In the genomic region with DNA sequence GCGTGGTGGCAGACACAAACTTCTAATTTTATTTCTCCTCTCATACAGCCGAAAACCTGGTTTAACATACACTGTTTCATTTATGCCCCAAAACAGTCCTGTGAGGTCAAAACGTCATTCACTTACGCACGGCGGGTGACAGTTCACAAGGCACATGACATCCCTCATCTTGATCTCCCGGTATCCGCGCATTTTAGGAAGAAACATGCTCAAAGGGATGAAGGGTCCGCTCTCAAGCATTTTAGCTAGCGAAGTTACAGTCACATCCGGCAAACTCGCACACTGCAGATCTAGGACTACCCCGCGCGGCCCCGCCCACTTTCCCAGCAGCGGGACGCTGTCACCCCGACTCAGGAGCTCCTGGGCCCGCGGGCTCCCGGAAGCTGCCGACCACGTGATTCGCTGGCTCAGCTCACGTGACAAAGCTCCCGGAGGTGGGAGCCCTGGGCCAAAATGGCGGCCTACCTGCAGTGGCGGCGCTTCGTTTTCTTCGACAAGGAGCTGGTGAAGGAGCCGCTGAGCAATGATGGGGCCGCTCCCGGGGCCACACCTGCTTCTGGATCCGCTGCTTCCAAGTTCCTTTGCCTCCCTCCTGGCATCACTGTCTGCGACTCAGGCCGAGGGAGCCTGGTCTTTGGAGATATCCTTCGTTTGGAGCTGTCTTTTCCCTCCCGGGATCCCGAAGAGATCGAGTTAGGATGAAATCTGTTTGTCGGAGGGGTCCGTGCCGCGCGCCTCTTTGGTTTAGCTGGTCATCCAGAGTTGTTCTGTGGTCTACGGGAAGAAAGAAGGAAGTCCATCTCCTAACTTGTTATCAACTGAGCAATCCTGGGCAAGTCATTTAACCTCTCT, we compare ENCODE assay signal across 8 cellular contexts. TPM values are rescaled to one million over a fixed set of nuclear protein-coding genes. Genes with fewer than 3 reads are reported as not detected.
DNase-seq lines count a peak whose midpoint lies in the region; ATAC-seq, FAIRE-seq and TF ChIP-seq lines count a peak whose summit lies in the region.

A gene (plus strand): TSS at position 448 of the 852 bp plus-strand sequence. CDS start 6 bp downstream, at position 454.

- DNase-seq in NCI-H2227 (lab: John Stamatoyannopoulos, UW; ENCODE audit: unreplicated experiment) (peak; percentile 93), WERI-Rb-1 (peak; percentile 97), mammary epithelial cell (peak; percentile 95), small intestine (peak; percentile 98)

- H4K20me1 ChIP-seq in mammary epithelial cell (ENCODE audit: insufficient read depth, low read length) = no peaks in the 10 kb centered on the region

- in situ Hi-C loops in mammary epithelial cell (cut with MboI; ENCODE audit: low sequenced_read_pairs in 2 of 2) = no loop called here

- dilution Hi-C loops in mammary epithelial cell (cut with HindIII; ENCODE audit: low sequenced_read_pairs) = no loop called here

- CTCF ChIA-PET in mammary epithelial cell (lab: Charles Lee; ENCODE audit: low non-redundant PET) = interaction anchor here (0.5 to 0.9 kb wide), 4 partner anchors 135 to 378 kb away, joined by 3 to 6 read pairs (median 4); a partner anchor contains a TSS

- peak within 1 kb of the TSS; percentile 84 for H3K4me2 ChIP-seq in mammary epithelial cell (ENCODE audit: insufficient read depth, low read depth, low read length)

- H3K4me3 ChIP-seq in ACC112 (ENCODE audit: low read depth, low read length) (peak within 1 kb of the TSS; percentile 92), WERI-Rb-1 (ENCODE audit: low read depth, low read length) (peak within 1 kb of the TSS; percentile 80), mammary epithelial cell (replicated peaks in 1 of 3; ENCODE audit: insufficient read depth in 1 of 3, low read depth in 2 of 3, low read length in 3 of 3) (peak within 1 kb of the TSS; percentile 87 to 95 (median 88)), iPS-20b (ENCODE audit: low read length) (peak within 1 kb of the TSS; percentile 90), small intestine (ENCODE audit: low read depth in 1 of 2, low read length in 2 of 2) (peak within 1 kb of the TSS; percentile 47 to 94)

- H3K27ac ChIP-seq in ACC112 (ENCODE audit: low read depth, low read length) = peak within 1 kb of the TSS; percentile 82
- peak within 1 kb of the TSS; percentile 81 for H3K27ac ChIP-seq in WERI-Rb-1
- peak within 1 kb of the TSS; percentile 69 for H3K27ac ChIP-seq in mammary epithelial cell (ENCODE audit: insufficient read depth, low read depth, low read length)
- no peak within 1 kb of the TSS for H3K27ac ChIP-seq in iPS-20b (ENCODE audit: low read length)
- H3K27ac ChIP-seq in small intestine (ENCODE audit: low read depth in 1 of 2, low read length in 1 of 2) = peak within 1 kb of the TSS; percentile 61 to 95

- H3K36me3 ChIP-seq in ACC112 (ENCODE audit: insufficient read depth, low read length) (peaks cover 8% of the 10 kb centered on the region; the same call in 1 of the 2 replicates), WERI-Rb-1 (peaks cover 23% of the 10 kb centered on the region), mammary epithelial cell (ENCODE audit: insufficient read depth, low read length) (peaks cover 7% of the 10 kb centered on the region), iPS-20b (ENCODE audit: insufficient read depth, low read depth, low read length) (peaks cover 23% of the 10 kb centered on the region), small intestine (ENCODE audit: control insufficient read depth in 2 of 2, insufficient read depth in 2 of 2, low read length in 2 of 2) (peaks cover 6 to 9% of the 10 kb centered on the region in 2 donors)

- H3K27me3 ChIP-seq in ACC112 (ENCODE audit: insufficient read depth, low read length) (no peaks in the 10 kb centered on the region), WERI-Rb-1 (ENCODE audit: insufficient read depth, low read depth, severe bottlenecking) (no peaks in the 10 kb centered on the region), mammary epithelial cell (ENCODE audit: insufficient read depth, low read length) (no peaks in the 10 kb centered on the region), iPS-20b (ENCODE audit: insufficient read depth, low read length) (no peaks in the 10 kb centered on the region), small intestine (ENCODE audit: control insufficient read depth in 2 of 2, insufficient read depth in 2 of 2, low read length in 2 of 2) (no peaks in the 10 kb centered on the region)

- intact Hi-C loops in mammary epithelial cell (cut with micrococcal nuclease) = no loop called here

- TF ChIP-seq CTCF in WERI-Rb-1 (IDR thresholded peaks at IDR 0.05; ENCODE audit: low read depth, low read length) = no peak
- no peak for TF ChIP-seq CTCF in mammary epithelial cell (conservative IDR thresholded peaks at IDR 0.05 in 1 of 2, IDR thresholded peaks at IDR 0.05 in 1 of 2; ENCODE audit: extremely low read depth in 1 of 2, insufficient read depth in 1 of 2, low read depth in 1 of 2, low read length in 2 of 2)

- ATAC-seq in GM18868 (IDR thresholded peaks at IDR 0.05; ENCODE audit: unreplicated experiment) (peak; percentile 96), HG03108 (IDR thresholded peaks at IDR 0.05; ENCODE audit: unreplicated experiment) (peak; percentile 91)

- H3K9me3 ChIP-seq in WERI-Rb-1 (ENCODE audit: severe bottlenecking) (no peaks in the 10 kb centered on the region), mammary epithelial cell (replicated peaks; ENCODE audit: insufficient read depth, low read length) (no peaks in the 10 kb centered on the region), iPS-20b (ENCODE audit: insufficient read depth, low read depth, low read length) (no peaks in the 10 kb centered on the region), small intestine (ENCODE audit: control insufficient read depth, low read depth) (no peaks in the 10 kb centered on the region)

- H3K79me2 ChIP-seq in ACC112 (ENCODE audit: control insufficient read depth, insufficient read depth, low read length, unreplicated experiment) (peaks cover 32% of the 10 kb centered on the region), mammary epithelial cell (ENCODE audit: insufficient read depth, low read length) (peaks cover 26% of the 10 kb centered on the region)

- no peak for FAIRE-seq in small intestine (lab: Jason Lieb, UNC)

- H3K4me1 ChIP-seq in ACC112 (ENCODE audit: control insufficient read depth, insufficient read depth, low read length, unreplicated experiment) = peaks cover 16% of the 10 kb centered on the region
- peaks cover 10% of the 10 kb centered on the region for H3K4me1 ChIP-seq in mammary epithelial cell (ENCODE audit: insufficient read depth, low read length)
- H3K4me1 ChIP-seq in iPS-20b (ENCODE audit: insufficient read depth, low read length) = no peaks in the 10 kb centered on the region
- no peaks in the 10 kb centered on the region for H3K4me1 ChIP-seq in small intestine (ENCODE audit: control insufficient read depth in 2 of 2, insufficient read depth in 1 of 2, low read depth in 1 of 2, low read length in 1 of 2)

- peak within 1 kb of the TSS; percentile 89 for H2AFZ ChIP-seq in ACC112 (ENCODE audit: low read length, unreplicated experiment)
- H2AFZ ChIP-seq in mammary epithelial cell (ENCODE audit: low read depth, low read length) = peak within 1 kb of the TSS; percentile 98

- WGBS in mammary epithelial cell (ENCODE audit: low coverage, missing lambda C conversion rate) = 2% methylated on average over 48 of the region's 49 CpGs
- 0% methylated on average over 49 of the region's 49 CpGs for WGBS in small intestine, 3 donors

- BruUV-seq in mammary epithelial cell (replicated peaks; lab: Mats Ljungman, UMichigan) = TSS peak; percentile 59

- H3K9ac ChIP-seq in mammary epithelial cell (ENCODE audit: insufficient read depth, low read length) = peak within 1 kb of the TSS; percentile 91
- H3K9ac ChIP-seq in iPS-20b (ENCODE audit: low read depth, low read length) = peak within 1 kb of the TSS; percentile 89

RNA-seq across cellular contexts. Expression of the gene that starts here (rescaled TPM):
- total RNA-seq in mammary epithelial cell = 10 to 100 TPM; 17.6 to 24.3 TPM
- polyA plus RNA-seq in mammary epithelial cell (9.0 TPM), small intestine (10 to 100 TPM; 26.0 to 56.4 (median 33.5) TPM)
- 41.6 TPM for polyA minus RNA-seq in mammary epithelial cell
